ENCODE assay signal across 12 cellular contexts in the genomic region with DNA sequence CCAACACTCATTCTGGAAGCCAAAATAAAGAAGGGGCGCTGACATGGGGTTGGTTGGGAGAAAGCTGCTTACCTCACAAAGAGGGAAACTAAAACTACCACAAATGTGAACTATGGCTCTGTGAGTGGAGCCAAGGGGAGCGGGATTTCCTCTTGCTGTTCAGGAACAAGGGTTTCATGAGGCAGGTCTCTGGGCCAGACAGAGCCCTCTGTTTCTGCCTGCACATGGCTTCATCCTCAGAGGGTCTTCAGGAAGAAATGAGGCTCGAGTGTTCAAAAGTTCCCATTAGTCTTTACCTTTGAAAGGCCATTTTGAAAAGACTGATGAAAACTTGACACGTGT. TPM values are rescaled to one million over a fixed set of nuclear protein-coding genes. Genes with fewer than 3 reads are reported as not detected.
DNase-seq lines count a peak whose midpoint lies in the region; ATAC-seq and TF ChIP-seq lines count a peak whose summit lies in the region.
"Had no signal": no experiment of that assay in that cellular context is flagged by ENCODE, and none has a peak within 500 bp of the region (broad histone marks: within the 10 kb centered on the region; RNA-seq: fewer than 3 reads in every experiment).

No MANE protein-coding gene starts in this region.

- ATAC-seq in PC-3: no peak
- ATAC-seq in GM21423 (IDR thresholded peaks at IDR 0.05; ENCODE audit: unreplicated experiment): no peak
- ATAC-seq: stimulated activated effector memory CD8-positive, alpha-beta T cell treated with anti-CD3 and anti-CD28 coated beads, Interleukin-12 subunit alpha, Interleukin-12 subunit beta, amount 100 ng/mL, for 72 hours had no signal

- H3K9me2 ChIP-seq in GM23248 (ENCODE audit: insufficient read depth): no peaks in the 10 kb centered on the region
- H3K9me2 ChIP-seq in PC-3 (replicated peaks; ENCODE audit: low read length): no peaks in the 10 kb centered on the region

- CTCF ChIA-PET in PC-3 (lab: Charles Lee): interaction anchor here (0.6 to 3.0 kb wide), 8 partner anchors 12 to 98 kb away, joined by 3 to 40 read pairs (median 12); a partner anchor contains a TSS

- no peaks in the 10 kb centered on the region for H3K9me3 ChIP-seq in GM23248 (ENCODE audit: low read depth)
- H3K9me3 ChIP-seq in PC-3 (ENCODE audit: low read length): peaks cover 10% of the 10 kb centered on the region; the same call in 1 of the 2 replicates
- no peaks in the 10 kb centered on the region for H3K9me3 ChIP-seq in fibroblast of lung (ENCODE audit: control insufficient read depth, insufficient read depth, low read depth, low read length)
- H3K9me3 ChIP-seq in skeletal muscle satellite cell (replicated peaks; ENCODE audit: low read length): peaks cover 6% of the 10 kb centered on the region
- H3K9me3 ChIP-seq: prostate gland had no signal

- H3K27ac ChIP-seq in GM23248 (peak overlapping the region; percentile 87), PC-3 (ENCODE audit: low read length) (peak overlapping the region; percentile 88), fibroblast of lung (ENCODE audit: insufficient read depth, low read length) (peak overlapping the region; percentile 86)
- H3K27ac ChIP-seq: prostate gland had no signal

- H3K36me3 ChIP-seq in GM23248 (ENCODE audit: low read depth) (no peaks in the 10 kb centered on the region), PC-3 (ENCODE audit: low read depth, low read length) (no peaks in the 10 kb centered on the region), fibroblast of lung (ENCODE audit: control insufficient read depth, insufficient read depth, low read length) (no peaks in the 10 kb centered on the region), skeletal muscle satellite cell (ENCODE audit: insufficient read depth, low read length) (no peaks in the 10 kb centered on the region)
- H3K36me3 ChIP-seq: prostate gland had no signal

- H3K79me2 ChIP-seq in GM23248 (ENCODE audit: insufficient read depth): no peaks in the 10 kb centered on the region
- H3K79me2 ChIP-seq in PC-3 (ENCODE audit: low read length): no peaks in the 10 kb centered on the region
- H3K79me2 ChIP-seq in fibroblast of lung (ENCODE audit: control insufficient read depth, insufficient read depth, low read length): no peaks in the 10 kb centered on the region

- peak overlapping the region; percentile 70 for H3K4me2 ChIP-seq in GM23248 (ENCODE audit: unreplicated experiment)
- peak overlapping the region; percentile 68 for H3K4me2 ChIP-seq in PC-3 (ENCODE audit: low read length)
- H3K4me2 ChIP-seq in fibroblast of lung (ENCODE audit: extremely low read depth, insufficient read depth, low read length): peak overlapping the region; percentile 54
- peak overlapping the region; percentile 59 for H3K4me2 ChIP-seq in skeletal muscle satellite cell (ENCODE audit: low read length)

- intact Hi-C loops in PC-3 (cut with micrococcal nuclease): loop anchor here (1.0 to 5.0 kb wide), 6 partner anchors 32 to 165 kb away; no protein-coding TSS in a partner anchor

- 84 to 88% methylated on average over 4 of the region's 4 CpGs for WGBS in GM23248 (ENCODE audit: low coverage in 1 of 2, low lambda C conversion rate in 2 of 2, missing lambda C conversion rate in 2 of 2), 2 experiments

- POLR2A ChIA-PET in PC-3 (lab: Charles Lee; ENCODE audit: unreplicated experiment): no interaction called here

- H3K9ac ChIP-seq in GM23248: peak overlapping the region; percentile 55
- H3K9ac ChIP-seq in PC-3 (ENCODE audit: low read length): peak overlapping the region; percentile 53
- no peak overlapping the region for H3K9ac ChIP-seq in fibroblast of lung (ENCODE audit: insufficient read depth, low read length)
- peak overlapping the region; percentile 72 for H3K9ac ChIP-seq in skeletal muscle satellite cell (ENCODE audit: low read depth, low read length)

- H3K4me3 ChIP-seq in GM23248: no peak overlapping the region
- H3K4me3 ChIP-seq in PC-3 (ENCODE audit: low read length): peak overlapping the region; percentile 6; the same call in 1 of the 2 replicates
- H3K4me3 ChIP-seq in fibroblast of lung (replicated peaks in 1 of 4; ENCODE audit: control extremely low read depth in 1 of 4, insufficient read depth in 1 of 4, low read depth in 3 of 4, low read length in 4 of 4): no peak overlapping the region
- no peak overlapping the region for H3K4me3 ChIP-seq in skeletal muscle satellite cell (ENCODE audit: low read length)
- H3K4me3 ChIP-seq: prostate gland had no signal

- peaks cover 33% of the 10 kb centered on the region for H3K4me1 ChIP-seq in GM23248 (ENCODE audit: insufficient read depth)
- H3K4me1 ChIP-seq in PC-3 (ENCODE audit: insufficient read depth, low read length): peaks cover 32% of the 10 kb centered on the region
- H3K4me1 ChIP-seq in fibroblast of lung (ENCODE audit: control insufficient read depth, extremely low read depth, insufficient read depth, low read length): peaks cover 18% of the 10 kb centered on the region
- H3K4me1 ChIP-seq in skeletal muscle satellite cell (ENCODE audit: control insufficient read depth, insufficient read depth, low read length): peaks cover 31% of the 10 kb centered on the region
- H3K4me1 ChIP-seq: prostate gland had no signal

- H2AFZ ChIP-seq in GM23248: peak overlapping the region; percentile 73
- H2AFZ ChIP-seq in PC-3 (ENCODE audit: low read length): peak overlapping the region; percentile 62
- H2AFZ ChIP-seq in fibroblast of lung (ENCODE audit: low read length): peak overlapping the region; percentile 66

- no peak for DNase-seq in GM23248
- DNase-seq in PC-3: no peak
- DNase-seq in fibroblast of lung (ENCODE audit: low read depth in 2 of 2): no peak
- no peak for DNase-seq in NCI-H2196 (lab: John Stamatoyannopoulos, UW; ENCODE audit: unreplicated experiment)
- DNase-seq in T1000 (lab: John Stamatoyannopoulos, UW): no peak
- DNase-seq: activated naive CD8-positive, alpha-beta T cell treated with anti-CD3 and anti-CD28 coated beads, Interleukin-2, amount 10 ng/mL, durations not matched to agents 7 days and 5 days; CD8-positive, alpha-beta memory T cell; stimulated activated CD4-positive, alpha-beta T cell treated with anti-CD3 and anti-CD28 coated beads, Interleukin-2, amount 100 ng/mL, for 48 hours had no signal

- in situ Hi-C loops in GM23248 (cut with MboI): no loop called here

- peaks cover 39% of the 10 kb centered on the region for H3F3A ChIP-seq in GM23248 (ENCODE audit: insufficient read depth)
- H3F3A ChIP-seq in PC-3 (ENCODE audit: low read length, unreplicated experiment): peaks cover 5% of the 10 kb centered on the region

- BruUV-seq in PC-3 (replicated peaks; lab: Mats Ljungman, UMichigan): no TSS peak

- H4K20me1 ChIP-seq in GM23248 (ENCODE audit: insufficient read depth): no peaks in the 10 kb centered on the region
- H4K20me1 ChIP-seq in PC-3 (ENCODE audit: low read length): no peaks in the 10 kb centered on the region
- no peaks in the 10 kb centered on the region for H4K20me1 ChIP-seq in fibroblast of lung (ENCODE audit: control insufficient read depth, extremely low read depth, insufficient read depth, low read length)

- no peak for TF ChIP-seq CTCF in PC-3 (conservative IDR thresholded peaks at IDR 0.05; ENCODE audit: low read depth, low read length)
- TF ChIP-seq CTCF in fibroblast of lung (conservative IDR thresholded peaks at IDR 0.05 in 1 of 2, IDR thresholded peaks at IDR 0.05 in 1 of 2; ENCODE audit: low read depth in 1 of 2, low read length in 2 of 2): no peak

- H3K27me3 ChIP-seq in GM23248 (replicated peaks; ENCODE audit: insufficient read depth) (no peaks in the 10 kb centered on the region), PC-3 (ENCODE audit: low read length) (no peaks in the 10 kb centered on the region), fibroblast of lung (ENCODE audit: control insufficient read depth, insufficient read depth, low read length) (no peaks in the 10 kb centered on the region), skeletal muscle satellite cell (ENCODE audit: control insufficient read depth, insufficient read depth, low read length) (no peaks in the 10 kb centered on the region)

RNA-seq across cellular contexts. Expression of a gene that starts 58.8 kb away (rescaled TPM):
- total RNA-seq in GM23248 (2014; rRNA removed; shearing (Covaris generic)): 0.51 and 2.8 TPM in 2 replicates
- polyA plus RNA-seq in GM23248 (2016; fragmentation: Nextera tagmentation; extraction: Ambion mirVana) (1.6 and 2.2 TPM in 2 replicates), fibroblast of lung (5.5 and 7.1 TPM in 2 replicates)
- total RNA-seq in PC-3 (2014; rRNA removed) (6.5 and 8.3 TPM in 2 replicates), fibroblast of lung (27.2 and 72.5 TPM in 2 replicates)
- polyA plus RNA-seq in fibroblast of lung (2012): 4.4 and 6.8 TPM in 2 replicates
- 1.5 and 1.9 TPM in 2 replicates for polyA minus RNA-seq in fibroblast of lung (ENCODE audit: low replicate concordance)
- total RNA-seq in skeletal muscle satellite cell (2012; rRNA removed): 1.1 and 1.5 TPM in 2 replicates
- total RNA-seq: CD8-positive, alpha-beta memory T cell had no signal
